In the genomic region with DNA sequence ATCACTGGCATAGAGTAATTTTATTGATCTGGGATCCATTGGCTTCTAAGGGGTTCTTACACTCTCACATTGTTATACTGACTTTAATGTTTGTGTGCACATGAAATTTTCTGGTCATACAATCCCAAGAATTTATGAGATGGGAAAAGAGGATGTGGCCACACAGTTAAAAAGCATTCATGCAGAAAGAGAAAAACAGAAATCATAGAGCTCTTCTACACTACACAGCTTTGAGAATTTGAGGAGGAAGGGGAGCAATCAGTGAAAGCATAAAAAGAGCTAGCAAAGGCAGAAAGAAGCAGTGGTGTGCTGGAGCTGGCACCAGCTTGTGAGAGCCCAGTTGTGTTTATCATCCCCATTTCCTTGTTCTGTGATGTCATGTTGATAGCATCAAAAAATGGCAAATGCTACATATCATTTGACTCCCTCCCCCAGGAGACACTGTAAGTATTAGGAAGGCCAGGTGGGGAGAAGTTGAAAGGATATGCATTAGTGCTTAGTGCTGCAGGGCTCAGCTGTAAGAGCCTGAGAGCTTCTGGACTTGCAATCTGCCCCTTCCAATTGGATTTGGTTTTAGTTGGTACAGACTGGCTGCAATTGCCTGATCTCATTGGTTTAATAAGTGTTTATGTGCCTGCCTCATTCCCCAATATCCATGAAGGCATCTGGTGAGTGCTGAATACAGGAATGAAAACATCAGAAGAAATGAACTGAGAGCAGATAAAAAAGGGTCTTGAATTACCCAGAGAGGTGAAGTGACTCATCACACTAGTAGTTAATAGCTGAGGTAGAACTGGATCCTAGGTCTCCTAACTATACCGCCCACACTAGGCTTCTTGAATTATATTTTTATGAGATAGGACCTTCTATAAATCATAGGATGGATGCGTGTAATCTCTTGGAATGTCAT, we compare ENCODE assay signal across 1 cellular context.
TF ChIP-seq lines count a peak whose summit lies in the region.

No MANE protein-coding gene starts in this region.

TF ChIP-seq in SK-N-SH, 30 proteins besides CTCF, POLR2A, EP300 and RAD21 (continued from another document):
- TF ChIP-seq, protein P1, sequence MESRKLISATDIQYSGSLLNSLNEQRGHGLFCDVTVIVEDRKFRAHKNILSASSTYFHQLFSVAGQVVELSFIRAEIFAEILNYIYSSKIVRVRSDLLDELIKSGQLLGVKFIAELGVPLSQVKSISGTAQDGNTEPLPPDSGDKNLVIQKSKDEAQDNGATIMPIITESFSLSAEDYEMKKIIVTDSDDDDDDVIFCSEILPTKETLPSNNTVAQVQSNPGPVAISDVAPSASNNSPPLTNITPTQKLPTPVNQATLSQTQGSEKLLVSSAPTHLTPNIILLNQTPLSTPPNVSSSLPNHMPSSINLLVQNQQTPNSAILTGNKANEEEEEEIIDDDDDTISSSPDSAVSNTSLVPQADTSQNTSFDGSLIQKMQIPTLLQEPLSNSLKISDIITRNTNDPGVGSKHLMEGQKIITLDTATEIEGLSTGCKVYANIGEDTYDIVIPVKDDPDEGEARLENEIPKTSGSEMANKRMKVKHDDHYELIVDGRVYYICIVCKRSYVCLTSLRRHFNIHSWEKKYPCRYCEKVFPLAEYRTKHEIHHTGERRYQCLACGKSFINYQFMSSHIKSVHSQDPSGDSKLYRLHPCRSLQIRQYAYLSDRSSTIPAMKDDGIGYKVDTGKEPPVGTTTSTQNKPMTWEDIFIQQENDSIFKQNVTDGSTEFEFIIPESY (IDR thresholded peaks at IDR 0.05; ENCODE audit: borderline replicate concordance, low read depth) = no peak
- TF ChIP-seq TEAD4 (IDR thresholded peaks at IDR 0.05; ENCODE audit: borderline replicate concordance, insufficient read depth) (no peak), FOSL2 (IDR thresholded peaks at IDR 0.05; ENCODE audit: borderline replicate concordance, low read depth) (no peak; the same call in 1 of the 2 replicates), FOXM1 (IDR thresholded peaks at IDR 0.05; ENCODE audit: low read depth) (no peak), REST (IDR thresholded peaks at IDR 0.05; ENCODE audit: low read depth, low read length) (no peak), POLR2AphosphoS5 (IDR thresholded peaks at IDR 0.05; ENCODE audit: low read depth, low read length) (no peak), TAF1 (IDR thresholded peaks at IDR 0.05; ENCODE audit: borderline replicate concordance, low read depth, low read length) (no peak), RCOR1 (IDR thresholded peaks at IDR 0.05; ENCODE audit: low read length) (peak; percentile 11; the same call in 1 of the 2 replicates), NFIC (IDR thresholded peaks at IDR 0.05; ENCODE audit: borderline replicate concordance) (no peak), CHD2 (IDR thresholded peaks at IDR 0.05; ENCODE audit: low read length, partially characterized antibody) (peak; percentile 38), MEF2A (IDR thresholded peaks at IDR 0.05; ENCODE audit: borderline replicate concordance, low read depth) (no peak), MXI1 (IDR thresholded peaks at IDR 0.05; ENCODE audit: low read depth, low read length) (peak; percentile 39; the same call in 1 of the 2 replicates), PBX3 (IDR thresholded peaks at IDR 0.05) (no peak), JUND (IDR thresholded peaks at IDR 0.05) (no peak), RFX5 (IDR thresholded peaks at IDR 0.05; ENCODE audit: low read length) (no peak), GATA2 (CRISPR knock-in tag; IDR thresholded peaks at IDR 0.05) (peak; percentile 78)
- TF ChIP-seq, protein P2, sequence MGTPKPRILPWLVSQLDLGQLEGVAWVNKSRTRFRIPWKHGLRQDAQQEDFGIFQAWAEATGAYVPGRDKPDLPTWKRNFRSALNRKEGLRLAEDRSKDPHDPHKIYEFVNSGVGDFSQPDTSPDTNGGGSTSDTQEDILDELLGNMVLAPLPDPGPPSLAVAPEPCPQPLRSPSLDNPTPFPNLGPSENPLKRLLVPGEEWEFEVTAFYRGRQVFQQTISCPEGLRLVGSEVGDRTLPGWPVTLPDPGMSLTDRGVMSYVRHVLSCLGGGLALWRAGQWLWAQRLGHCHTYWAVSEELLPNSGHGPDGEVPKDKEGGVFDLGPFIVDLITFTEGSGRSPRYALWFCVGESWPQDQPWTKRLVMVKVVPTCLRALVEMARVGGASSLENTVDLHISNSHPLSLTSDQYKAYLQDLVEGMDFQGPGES (IDR thresholded peaks at IDR 0.05; ENCODE audit: low read depth, low read length) = no peak
